Comparison of ENCODE assay signal across 1 cellular context in genomic region chr7:132837529-132837928, GRCh38.
TF ChIP-seq lines count a peak whose summit lies in the region.

No MANE protein-coding gene starts in this region.

TF ChIP-seq in K562, 482 proteins besides CTCF, POLR2A, EP300 and RAD21 (continued from another document):
- no peak for TF ChIP-seq KDM5B (IDR thresholded peaks at IDR 0.05; ENCODE audit: insufficient replicate concordance, low read depth, low read length)
- no peak for TF ChIP-seq MAFK (IDR thresholded peaks at IDR 0.05; ENCODE audit: low read length)
- peak; percentile 56 for TF ChIP-seq ATF3 (IDR thresholded peaks at IDR 0.05)
- TF ChIP-seq ATF3 (CRISPR knock-in tag; conservative IDR thresholded peaks at IDR 0.05) = no peak
- no peak for TF ChIP-seq ZFPM2 (CRISPR knock-in tag; IDR thresholded peaks at IDR 0.05)
- no peak for TF ChIP-seq IFI16 (CRISPR knock-in tag; IDR thresholded peaks at IDR 0.05)
- TF ChIP-seq MYC (IDR thresholded peaks at IDR 0.05; ENCODE audit: low read depth, low read length) = peak; percentile 33; the same call in 1 of the 2 replicates
- no peak for TF ChIP-seq MYC (CRISPR knock-in tag; IDR thresholded peaks at IDR 0.05; ENCODE audit: borderline replicate concordance, low read depth)
- no peak for TF ChIP-seq ETV6 (IDR thresholded peaks at IDR 0.05; ENCODE audit: borderline replicate concordance in 1 of 2, low read depth in 2 of 2, low read length in 1 of 2)
- no peak for TF ChIP-seq ETV6 (CRISPR knock-in tag; IDR thresholded peaks at IDR 0.05; ENCODE audit: borderline replicate concordance)
- no peak for TF ChIP-seq ETV5 (CRISPR knock-in tag; IDR thresholded peaks at IDR 0.05; ENCODE audit: low read depth)
- TF ChIP-seq ZNF165 (CRISPR knock-in tag; IDR thresholded peaks at IDR 0.05; ENCODE audit: borderline replicate concordance) = no peak
- TF ChIP-seq XRCC3 (IDR thresholded peaks at IDR 0.05) = no peak
- TF ChIP-seq CAMTA2 (CRISPR knock-in tag; conservative IDR thresholded peaks at IDR 0.05) = no peak
- TF ChIP-seq DMBX1 (CRISPR knock-in tag; IDR thresholded peaks at IDR 0.05; ENCODE audit: borderline replicate concordance) = no peak
- no peak for TF ChIP-seq ZNF639 (CRISPR knock-in tag; conservative IDR thresholded peaks at IDR 0.05 in 1 of 2, IDR thresholded peaks at IDR 0.05 in 1 of 2)
- no peak for TF ChIP-seq TARDBP (IDR thresholded peaks at IDR 0.05)
- no peak for TF ChIP-seq ZNF24 (IDR thresholded peaks at IDR 0.05)
- no peak for TF ChIP-seq ZNF431 (CRISPR knock-in tag; IDR thresholded peaks at IDR 0.05)
- TF ChIP-seq L3MBTL2 (IDR thresholded peaks at IDR 0.05) = peak; percentile 40
- TF ChIP-seq KLF1 (tag; IDR thresholded peaks at IDR 0.05) = no peak
- no peak for TF ChIP-seq MECOM (CRISPR knock-in tag; IDR thresholded peaks at IDR 0.05)
- no peak for TF ChIP-seq NR0B1 (IDR thresholded peaks at IDR 0.05; ENCODE audit: partially characterized antibody)
- no peak for TF ChIP-seq RREB1 (CRISPR knock-in tag; IDR thresholded peaks at IDR 0.05)
- TF ChIP-seq DPF2 (IDR thresholded peaks at IDR 0.05) = no peak
- no peak for TF ChIP-seq XRCC5 (IDR thresholded peaks at IDR 0.05; ENCODE audit: low read depth, low read length)
